Comparison of ENCODE assay signal across 9 cellular contexts in genomic region chr3:114453296-114453888, GRCh38.
DNase-seq lines count a peak whose midpoint lies in the region; ATAC-seq and TF ChIP-seq lines count a peak whose summit lies in the region.
"Had no signal": no experiment of that assay in that cellular context is flagged by ENCODE, and none has a peak within 500 bp of the region (broad histone marks: within the 10 kb centered on the region; RNA-seq: fewer than 3 reads in every experiment).

No MANE protein-coding gene starts in this region.

- no peaks in the 10 kb centered on the region for H3K27me3 ChIP-seq in GM06990 (replicated peaks; ENCODE audit: control insufficient read depth, insufficient read depth, low read length)
- no peaks in the 10 kb centered on the region for H3K27me3 ChIP-seq in gastrocnemius medialis
- H3K27me3 ChIP-seq in H9 (ENCODE audit: insufficient read depth, low read length), result no peaks in the 10 kb centered on the region

- no peak overlapping the region for H3K4me2 ChIP-seq in H9 (ENCODE audit: insufficient read depth, insufficient read length, low read length)

- H3K36me3 Mint-ChIP-seq in endothelial cell (ENCODE audit: low read depth, unreplicated experiment) (no peaks in the 10 kb centered on the region), H9 (ENCODE audit: insufficient read depth in 1 of 3, low read depth in 3 of 3) (no peaks in the 10 kb centered on the region)

- H3K14ac ChIP-seq in H9 (ENCODE audit: insufficient read depth, low read length), result no peak overlapping the region

- H3K27me3 Mint-ChIP-seq in endothelial cell (ENCODE audit: unreplicated experiment) (no peaks in the 10 kb centered on the region), H9 (ENCODE audit: low read depth) (no peaks in the 10 kb centered on the region)

- WGBS in H9 (ENCODE audit: extremely low coverage, insufficient read length, low lambda C conversion rate), result no CpG with 5 or more reads among the region's 3 CpGs

- H2BK20ac ChIP-seq in H9 (ENCODE audit: low read depth, low read length, poor library complexity, severe bottlenecking), result no peak overlapping the region

- H3K4me3 ChIP-seq in GM06990 (replicated peaks; ENCODE audit: low read depth, low read length) (peak overlapping the region; percentile 53), gastrocnemius medialis (peak overlapping the region in 3 of 4 donors; percentile 54 to 62 (median 55))

- H2AFZ ChIP-seq in H9 (ENCODE audit: low read length), result no peak overlapping the region

- no peak overlapping the region for H4K5ac ChIP-seq in H9 (ENCODE audit: insufficient read length, low read depth, low read length)

- no peak overlapping the region for H2BK120ac ChIP-seq in H9 (ENCODE audit: low read depth, low read length, poor library complexity, severe bottlenecking)

- H3K23me2 ChIP-seq in H9 (ENCODE audit: insufficient read length, low read depth, low read length, poor library complexity, severe bottlenecking), result peaks cover 11% of the 10 kb centered on the region

- H3K23ac ChIP-seq in H9 (ENCODE audit: insufficient read length, low read depth, low read length), result no peak overlapping the region

- DNase-seq in GM06990 (ENCODE audit: extremely low read depth, insufficient read length) (no peak), NAMALWA (ENCODE audit: low spot score) (peak; percentile 43), endothelial cell (ENCODE audit: low spot score) (no peak), gastrocnemius medialis (no peak), H9 (no peak), 8988T (no peak)
- DNase-seq in activated CD4-positive, alpha-beta T cell treated with anti-CD3 and anti-CD28 coated beads, Interleukin-2, amount 50 U/mL, for 48 hours, result no peak

- H3K4me1 ChIP-seq in gastrocnemius medialis (peaks cover 76 to 86% of the 10 kb centered on the region in 2 donors), H9 (ENCODE audit: insufficient read depth, low read length) (0 out of 2 replicates have a peak, but pooled peaks cover 3% of the 10 kb centered on the region)

- H4K8ac ChIP-seq in H9 (replicated peaks; ENCODE audit: insufficient read length, low read depth, low read length), result no peak overlapping the region

- TF ChIP-seq CTCF in GM06990 (IDR thresholded peaks at IDR 0.05; ENCODE audit: insufficient read depth, low read length, poor library complexity, severe bottlenecking) (no peak), endothelial cell (IDR thresholded peaks at IDR 0.05; ENCODE audit: unreplicated experiment) (no peak), gastrocnemius medialis (IDR thresholded peaks at IDR 0.05 in 4 of 5, conservative IDR thresholded peaks at IDR 0.05 in 1 of 5) (no peak), H9 (conservative IDR thresholded peaks at IDR 0.05) (no peak)

- no peak overlapping the region for H2BK15ac ChIP-seq in H9 (ENCODE audit: low read depth, low read length)

- H3K36me3 ChIP-seq in GM06990 (ENCODE audit: control insufficient read depth, insufficient read depth, low read length) (no peaks in the 10 kb centered on the region), gastrocnemius medialis (no peaks in the 10 kb centered on the region)

- no peak overlapping the region for H3K18ac ChIP-seq in H9 (ENCODE audit: insufficient read length, low read depth, low read length)

- H3K9ac ChIP-seq in H9 (ENCODE audit: extremely low read depth, insufficient read length, low read length), result no peak overlapping the region

- no peak for ATAC-seq in gastrocnemius medialis
- no peak for ATAC-seq in GM21360 (IDR thresholded peaks at IDR 0.05; ENCODE audit: unreplicated experiment)
- ATAC-seq: esophagus mucosa had no signal

- no peaks in the 10 kb centered on the region for H4K20me1 ChIP-seq in H9 (ENCODE audit: control insufficient read depth, insufficient read depth, insufficient read length)

- H3K4me3 Mint-ChIP-seq in endothelial cell (ENCODE audit: unreplicated experiment) (peak overlapping the region; percentile 3), H9 (peak overlapping the region in 1 of 2 experiments; percentile 72; a peak in 3 of 5 replicates)

- no peaks in the 10 kb centered on the region for H3K79me2 ChIP-seq in H9 (ENCODE audit: insufficient read depth, low read length)

- H3T11ph ChIP-seq in H9 (ENCODE audit: low read length), result no peak overlapping the region

- in situ Hi-C loops in gastrocnemius medialis (cut with MboI; ENCODE audit: low sequenced_read_pairs in 4 of 4), result no loop called here

- no peak overlapping the region for H2AK5ac ChIP-seq in H9 (ENCODE audit: insufficient read length, low read length)

- H2BK5ac ChIP-seq in H9 (ENCODE audit: insufficient read length, low read length), result no peak overlapping the region

- no peak overlapping the region for H2BK12ac ChIP-seq in H9 (ENCODE audit: insufficient read length, low read depth, low read length)

- H3K4me1 Mint-ChIP-seq in endothelial cell (ENCODE audit: unreplicated experiment) (no peaks in the 10 kb centered on the region), H9 (peaks cover 14 to 27% of the 10 kb centered on the region in 2 experiments)

- no peaks in the 10 kb centered on the region for H3K9me3 Mint-ChIP-seq in endothelial cell (ENCODE audit: unreplicated experiment)
- H3K9me3 Mint-ChIP-seq in H9, result no peaks in the 10 kb centered on the region

- H3K9me3 ChIP-seq in gastrocnemius medialis, result no peaks in the 10 kb centered on the region
- H3K9me3 ChIP-seq in H9 (ENCODE audit: control insufficient read depth, low read depth, low read length), result no peaks in the 10 kb centered on the region

- peak overlapping the region; percentile 81 to 85 (median 83) for H3K27ac ChIP-seq in gastrocnemius medialis
- no peak overlapping the region for H3K27ac ChIP-seq in H9 (ENCODE audit: insufficient read length, low read depth, low read length)

- TF ChIP-seq POLR2A in gastrocnemius medialis (IDR thresholded peaks at IDR 0.05), result no peak

- H3K27ac Mint-ChIP-seq in endothelial cell (ENCODE audit: unreplicated experiment) (no peak overlapping the region), H9 (no peak overlapping the region)

- H3K56ac ChIP-seq in H9 (ENCODE audit: insufficient read length, low read depth, low read length), result no peak overlapping the region

- H3K4ac ChIP-seq in H9 (ENCODE audit: low read depth, low read length), result no peak overlapping the region

- no peaks in the 10 kb centered on the region for H3K79me1 ChIP-seq in H9 (ENCODE audit: insufficient read depth, low read depth, low read length, poor library complexity, severe bottlenecking)

- intact Hi-C loops in gastrocnemius medialis (cut with DNase I; ENCODE audit: low total_unique reads), result loop anchor here (5.0 kb wide), 2 partner anchors 71 to 169 kb away; no protein-coding TSS in a partner anchor

- H4K91ac ChIP-seq in H9 (ENCODE audit: insufficient read length, low read depth, low read length), result no peak overlapping the region
